Comparison of ENCODE assay signal across 1 cellular context in genomic region chr11:117204283-117205080, GRCh38.
TF ChIP-seq lines count a peak whose summit lies in the region.

No MANE protein-coding gene starts in this region.

TF ChIP-seq in H1, 55 proteins besides CTCF, POLR2A, EP300 and RAD21:
- 0 out of 2 replicates have a peak, but pooled peaks have one; percentile 34 for TF ChIP-seq POLR2AphosphoS5 (IDR thresholded peaks at IDR 0.05; ENCODE audit: low read depth, low read length)
- no peak for TF ChIP-seq FOSL1 (IDR thresholded peaks at IDR 0.05; ENCODE audit: insufficient read depth, low read depth, low read length)
- TF ChIP-seq RFX5 (IDR thresholded peaks at IDR 0.05; ENCODE audit: borderline replicate concordance, low read depth, low read length): no peak
- no peak for TF ChIP-seq GTF2F1 (IDR thresholded peaks at IDR 0.05; ENCODE audit: borderline replicate concordance, low read depth, low read length)
